In genomic region chr16:66552288-66553143, GRCh38 we compare ENCODE assay signal across 1 cellular context.
TF ChIP-seq lines count a peak whose summit lies in the region.

A gene with protein sequence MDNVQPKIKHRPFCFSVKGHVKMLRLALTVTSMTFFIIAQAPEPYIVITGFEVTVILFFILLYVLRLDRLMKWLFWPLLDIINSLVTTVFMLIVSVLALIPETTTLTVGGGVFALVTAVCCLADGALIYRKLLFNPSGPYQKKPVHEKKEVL (plus strand): TSS chr16:66552576. CDS start chr16:66552716, 140 bp downstream.

TF ChIP-seq in HepG2, 621 proteins besides CTCF, POLR2A, EP300 and RAD21 (continued from another document and continues in another):
- TF ChIP-seq, protein P1, sequence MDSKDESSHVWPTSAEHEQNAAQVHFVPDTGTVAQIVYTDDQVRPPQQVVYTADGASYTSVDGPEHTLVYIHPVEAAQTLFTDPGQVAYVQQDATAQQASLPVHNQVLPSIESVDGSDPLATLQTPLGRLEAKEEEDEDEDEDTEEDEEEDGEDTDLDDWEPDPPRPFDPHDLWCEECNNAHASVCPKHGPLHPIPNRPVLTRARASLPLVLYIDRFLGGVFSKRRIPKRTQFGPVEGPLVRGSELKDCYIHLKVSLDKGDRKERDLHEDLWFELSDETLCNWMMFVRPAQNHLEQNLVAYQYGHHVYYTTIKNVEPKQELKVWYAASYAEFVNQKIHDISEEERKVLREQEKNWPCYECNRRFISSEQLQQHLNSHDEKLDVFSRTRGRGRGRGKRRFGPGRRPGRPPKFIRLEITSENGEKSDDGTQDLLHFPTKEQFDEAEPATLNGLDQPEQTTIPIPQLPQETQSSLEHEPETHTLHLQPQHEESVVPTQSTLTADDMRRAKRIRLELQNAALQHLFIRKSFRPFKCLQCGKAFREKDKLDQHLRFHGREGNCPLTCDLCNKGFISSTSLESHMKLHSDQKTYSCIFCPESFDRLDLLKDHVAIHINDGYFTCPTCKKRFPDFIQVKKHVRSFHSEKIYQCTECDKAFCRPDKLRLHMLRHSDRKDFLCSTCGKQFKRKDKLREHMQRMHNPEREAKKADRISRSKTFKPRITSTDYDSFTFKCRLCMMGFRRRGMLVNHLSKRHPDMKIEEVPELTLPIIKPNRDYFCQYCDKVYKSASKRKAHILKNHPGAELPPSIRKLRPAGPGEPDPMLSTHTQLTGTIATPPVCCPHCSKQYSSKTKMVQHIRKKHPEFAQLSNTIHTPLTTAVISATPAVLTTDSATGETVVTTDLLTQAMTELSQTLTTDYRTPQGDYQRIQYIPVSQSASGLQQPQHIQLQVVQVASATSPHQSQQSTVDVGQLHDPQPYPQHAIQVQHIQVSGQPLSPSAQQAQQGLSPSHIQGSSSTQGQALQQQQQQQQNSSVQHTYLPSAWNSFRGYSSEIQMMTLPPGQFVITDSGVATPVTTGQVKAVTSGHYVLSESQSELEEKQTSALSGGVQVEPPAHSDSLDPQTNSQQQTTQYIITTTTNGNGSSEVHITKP (CRISPR knock-in tag; IDR thresholded peaks at IDR 0.05; ENCODE audit: low read depth): peak; percentile 69
- TF ChIP-seq ZFP1 (CRISPR knock-in tag; IDR thresholded peaks at IDR 0.05) (peak; percentile 77), ZNF501 (CRISPR knock-in tag; IDR thresholded peaks at IDR 0.05) (peak; percentile 97), TCF7L2 (IDR thresholded peaks at IDR 0.05; ENCODE audit: low read depth, low read length) (no peak), ZMAT3 (CRISPR knock-in tag; conservative IDR thresholded peaks at IDR 0.05) (peak; percentile 99), NR2F1 (CRISPR knock-in tag; IDR thresholded peaks at IDR 0.05) (0 out of 4 replicates have a peak, but pooled peaks of 1 of the 2 experiments have one; percentile 29), ZBTB49 (CRISPR knock-in tag; IDR thresholded peaks at IDR 0.05; ENCODE audit: borderline replicate concordance) (peak; percentile 13; the same call in 1 of the 2 replicates), SRF (IDR thresholded peaks at IDR 0.05; ENCODE audit: low read depth, low read length) (no peak), NR2F2 (IDR thresholded peaks at IDR 0.05; ENCODE audit: borderline replicate concordance, low read depth) (no peak), CEBPG (CRISPR knock-in tag; IDR thresholded peaks at IDR 0.05) (no peak; the same call in 1 of the 2 replicates), ATF4 (CRISPR knock-in tag; IDR thresholded peaks at IDR 0.05) (peak in 1 of 2 experiments; percentile 92; a peak in 2 of 4 replicates), ZSCAN21 (CRISPR knock-in tag; IDR thresholded peaks at IDR 0.05; ENCODE audit: borderline replicate concordance) (peak; percentile 95), NAIF1 (CRISPR knock-in tag; IDR thresholded peaks at IDR 0.05; ENCODE audit: borderline replicate concordance) (peak; percentile 94; the same call in 1 of the 2 replicates), TARDBP (CRISPR knock-in tag; IDR thresholded peaks at IDR 0.05) (peak; percentile 84), CBFB (CRISPR knock-in tag; IDR thresholded peaks at IDR 0.05) (peak; percentile 85), POGZ (CRISPR knock-in tag; IDR thresholded peaks at IDR 0.05) (no peak; the same call in 1 of the 2 replicates), SMAD3 (CRISPR knock-in tag; IDR thresholded peaks at IDR 0.05) (no peak; the same call in none of the 2 replicates), CCDC6 (CRISPR knock-in tag; IDR thresholded peaks at IDR 0.05) (peak; percentile 98; the same call in 1 of the 2 replicates), ZNF879 (CRISPR knock-in tag; IDR thresholded peaks at IDR 0.05) (peak; percentile 99), ZNF205 (CRISPR knock-in tag; IDR thresholded peaks at IDR 0.05) (peak; percentile 88), MXD1 (CRISPR knock-in tag; IDR thresholded peaks at IDR 0.05) (peak; percentile 98), RAD51 (IDR thresholded peaks at IDR 0.05; ENCODE audit: borderline replicate concordance) (no peak), ARID3A (IDR thresholded peaks at IDR 0.05; ENCODE audit: low read depth, low read length) (no peak), CHCHD3 (CRISPR knock-in tag; IDR thresholded peaks at IDR 0.05) (0 out of 2 replicates have a peak, but pooled peaks have one; percentile 44), TEF (CRISPR knock-in tag; IDR thresholded peaks at IDR 0.05) (peak; percentile 89), ZNF292 (CRISPR knock-in tag; IDR thresholded peaks at IDR 0.05; ENCODE audit: borderline replicate concordance, low read depth) (peak; percentile 89), ZNF124 (CRISPR knock-in tag; IDR thresholded peaks at IDR 0.05) (peak; percentile 95), NCOA1 (CRISPR knock-in tag; IDR thresholded peaks at IDR 0.05) (peak; percentile 99), ZMYM4 (CRISPR knock-in tag; IDR thresholded peaks at IDR 0.05) (peak; percentile 95), FIP1L1 (IDR thresholded peaks at IDR 0.05; ENCODE audit: borderline replicate concordance, insufficient read depth, low read depth, low read length) (peak; percentile 96; the same call in 1 of the 2 replicates), ZNF180 (CRISPR knock-in tag; IDR thresholded peaks at IDR 0.05; ENCODE audit: borderline replicate concordance, low read depth) (no peak; the same call in 1 of the 2 replicates), LCORL (IDR thresholded peaks at IDR 0.05) (no peak), LCORL (CRISPR knock-in tag; IDR thresholded peaks at IDR 0.05) (peak; percentile 94), ZFP41 (CRISPR knock-in tag; IDR thresholded peaks at IDR 0.05; ENCODE audit: borderline replicate concordance) (peak; percentile 98)
- TF ChIP-seq, protein P2, sequence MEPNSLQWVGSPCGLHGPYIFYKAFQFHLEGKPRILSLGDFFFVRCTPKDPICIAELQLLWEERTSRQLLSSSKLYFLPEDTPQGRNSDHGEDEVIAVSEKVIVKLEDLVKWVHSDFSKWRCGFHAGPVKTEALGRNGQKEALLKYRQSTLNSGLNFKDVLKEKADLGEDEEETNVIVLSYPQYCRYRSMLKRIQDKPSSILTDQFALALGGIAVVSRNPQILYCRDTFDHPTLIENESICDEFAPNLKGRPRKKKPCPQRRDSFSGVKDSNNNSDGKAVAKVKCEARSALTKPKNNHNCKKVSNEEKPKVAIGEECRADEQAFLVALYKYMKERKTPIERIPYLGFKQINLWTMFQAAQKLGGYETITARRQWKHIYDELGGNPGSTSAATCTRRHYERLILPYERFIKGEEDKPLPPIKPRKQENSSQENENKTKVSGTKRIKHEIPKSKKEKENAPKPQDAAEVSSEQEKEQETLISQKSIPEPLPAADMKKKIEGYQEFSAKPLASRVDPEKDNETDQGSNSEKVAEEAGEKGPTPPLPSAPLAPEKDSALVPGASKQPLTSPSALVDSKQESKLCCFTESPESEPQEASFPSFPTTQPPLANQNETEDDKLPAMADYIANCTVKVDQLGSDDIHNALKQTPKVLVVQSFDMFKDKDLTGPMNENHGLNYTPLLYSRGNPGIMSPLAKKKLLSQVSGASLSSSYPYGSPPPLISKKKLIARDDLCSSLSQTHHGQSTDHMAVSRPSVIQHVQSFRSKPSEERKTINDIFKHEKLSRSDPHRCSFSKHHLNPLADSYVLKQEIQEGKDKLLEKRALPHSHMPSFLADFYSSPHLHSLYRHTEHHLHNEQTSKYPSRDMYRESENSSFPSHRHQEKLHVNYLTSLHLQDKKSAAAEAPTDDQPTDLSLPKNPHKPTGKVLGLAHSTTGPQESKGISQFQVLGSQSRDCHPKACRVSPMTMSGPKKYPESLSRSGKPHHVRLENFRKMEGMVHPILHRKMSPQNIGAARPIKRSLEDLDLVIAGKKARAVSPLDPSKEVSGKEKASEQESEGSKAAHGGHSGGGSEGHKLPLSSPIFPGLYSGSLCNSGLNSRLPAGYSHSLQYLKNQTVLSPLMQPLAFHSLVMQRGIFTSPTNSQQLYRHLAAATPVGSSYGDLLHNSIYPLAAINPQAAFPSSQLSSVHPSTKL (CRISPR knock-in tag; IDR thresholded peaks at IDR 0.05): peak; percentile 60
- TF ChIP-seq, protein P3, sequence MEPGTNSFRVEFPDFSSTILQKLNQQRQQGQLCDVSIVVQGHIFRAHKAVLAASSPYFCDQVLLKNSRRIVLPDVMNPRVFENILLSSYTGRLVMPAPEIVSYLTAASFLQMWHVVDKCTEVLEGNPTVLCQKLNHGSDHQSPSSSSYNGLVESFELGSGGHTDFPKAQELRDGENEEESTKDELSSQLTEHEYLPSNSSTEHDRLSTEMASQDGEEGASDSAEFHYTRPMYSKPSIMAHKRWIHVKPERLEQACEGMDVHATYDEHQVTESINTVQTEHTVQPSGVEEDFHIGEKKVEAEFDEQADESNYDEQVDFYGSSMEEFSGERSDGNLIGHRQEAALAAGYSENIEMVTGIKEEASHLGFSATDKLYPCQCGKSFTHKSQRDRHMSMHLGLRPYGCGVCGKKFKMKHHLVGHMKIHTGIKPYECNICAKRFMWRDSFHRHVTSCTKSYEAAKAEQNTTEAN (CRISPR knock-in tag; conservative IDR thresholded peaks at IDR 0.05): peak; percentile 97
- TF ChIP-seq, protein P4, sequence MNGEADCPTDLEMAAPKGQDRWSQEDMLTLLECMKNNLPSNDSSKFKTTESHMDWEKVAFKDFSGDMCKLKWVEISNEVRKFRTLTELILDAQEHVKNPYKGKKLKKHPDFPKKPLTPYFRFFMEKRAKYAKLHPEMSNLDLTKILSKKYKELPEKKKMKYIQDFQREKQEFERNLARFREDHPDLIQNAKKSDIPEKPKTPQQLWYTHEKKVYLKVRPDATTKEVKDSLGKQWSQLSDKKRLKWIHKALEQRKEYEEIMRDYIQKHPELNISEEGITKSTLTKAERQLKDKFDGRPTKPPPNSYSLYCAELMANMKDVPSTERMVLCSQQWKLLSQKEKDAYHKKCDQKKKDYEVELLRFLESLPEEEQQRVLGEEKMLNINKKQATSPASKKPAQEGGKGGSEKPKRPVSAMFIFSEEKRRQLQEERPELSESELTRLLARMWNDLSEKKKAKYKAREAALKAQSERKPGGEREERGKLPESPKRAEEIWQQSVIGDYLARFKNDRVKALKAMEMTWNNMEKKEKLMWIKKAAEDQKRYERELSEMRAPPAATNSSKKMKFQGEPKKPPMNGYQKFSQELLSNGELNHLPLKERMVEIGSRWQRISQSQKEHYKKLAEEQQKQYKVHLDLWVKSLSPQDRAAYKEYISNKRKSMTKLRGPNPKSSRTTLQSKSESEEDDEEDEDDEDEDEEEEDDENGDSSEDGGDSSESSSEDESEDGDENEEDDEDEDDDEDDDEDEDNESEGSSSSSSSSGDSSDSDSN (CRISPR knock-in tag; IDR thresholded peaks at IDR 0.05): peak; percentile 84
- TF ChIP-seq, protein P5, sequence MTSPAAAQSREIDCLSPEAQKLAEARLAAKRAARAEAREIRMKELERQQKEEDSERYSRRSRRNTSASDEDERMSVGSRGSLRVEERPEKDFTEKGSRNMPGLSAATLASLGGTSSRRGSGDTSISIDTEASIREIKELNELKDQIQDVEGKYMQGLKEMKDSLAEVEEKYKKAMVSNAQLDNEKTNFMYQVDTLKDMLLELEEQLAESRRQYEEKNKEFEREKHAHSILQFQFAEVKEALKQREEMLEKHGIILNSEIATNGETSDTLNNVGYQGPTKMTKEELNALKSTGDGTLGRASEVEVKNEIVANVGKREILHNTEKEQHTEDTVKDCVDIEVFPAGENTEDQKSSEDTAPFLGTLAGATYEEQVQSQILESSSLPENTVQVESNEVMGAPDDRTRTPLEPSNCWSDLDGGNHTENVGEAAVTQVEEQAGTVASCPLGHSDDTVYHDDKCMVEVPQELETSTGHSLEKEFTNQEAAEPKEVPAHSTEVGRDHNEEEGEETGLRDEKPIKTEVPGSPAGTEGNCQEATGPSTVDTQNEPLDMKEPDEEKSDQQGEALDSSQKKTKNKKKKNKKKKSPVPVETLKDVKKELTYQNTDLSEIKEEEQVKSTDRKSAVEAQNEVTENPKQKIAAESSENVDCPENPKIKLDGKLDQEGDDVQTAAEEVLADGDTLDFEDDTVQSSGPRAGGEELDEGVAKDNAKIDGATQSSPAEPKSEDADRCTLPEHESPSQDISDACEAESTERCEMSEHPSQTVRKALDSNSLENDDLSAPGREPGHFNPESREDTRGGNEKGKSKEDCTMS (CRISPR knock-in tag; conservative IDR thresholded peaks at IDR 0.05): no peak
